Comparison of ENCODE assay signal across 8 cellular contexts in the genomic region with DNA sequence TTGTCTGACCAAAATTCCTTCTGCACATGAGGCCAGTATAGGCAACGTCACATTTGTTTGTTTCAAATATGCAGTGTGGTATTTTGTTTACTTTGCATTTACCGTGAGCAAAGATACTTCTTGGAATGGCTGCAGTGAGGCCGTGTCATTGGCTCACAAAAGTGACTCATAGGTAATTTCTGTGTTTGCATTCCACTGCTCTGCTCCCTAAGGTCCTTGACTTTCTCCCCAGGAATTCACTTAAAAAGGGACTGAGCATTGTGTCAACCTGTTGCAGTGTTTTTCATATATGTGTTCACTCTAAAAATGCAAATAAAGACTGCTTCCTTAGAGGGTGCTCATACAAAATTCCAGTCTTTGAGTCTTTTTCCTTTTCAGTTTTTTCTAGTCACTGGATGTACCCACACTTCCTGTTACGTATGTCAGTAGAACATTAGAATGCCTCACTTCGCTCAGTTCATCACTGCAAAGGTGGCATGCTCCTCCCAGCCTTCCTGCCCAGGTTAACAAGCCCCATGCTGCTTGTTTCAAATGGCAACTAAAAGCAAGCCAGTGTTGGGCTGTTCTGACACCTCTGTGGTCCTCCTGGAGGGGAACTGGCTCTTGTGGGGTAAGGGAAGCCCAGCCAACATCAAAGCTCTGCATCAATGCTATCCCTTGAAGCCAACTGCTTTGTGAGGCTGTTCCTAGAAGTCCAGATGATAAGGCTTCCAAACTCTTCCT. TPM values are rescaled to one million over a fixed set of nuclear protein-coding genes. Genes with fewer than 3 reads are reported as not detected.
DNase-seq lines count a peak whose midpoint lies in the region; ATAC-seq lines count a peak whose summit lies in the region.

No MANE protein-coding gene starts in this region.

- H3K9me3 Mint-ChIP-seq in activated CD8-positive, alpha-beta memory T cell treated with anti-CD3 and anti-CD28 coated beads, Interleukin-2, amount 10 ng/mL, durations not matched to agents 7 days and 5 days (ENCODE audit: low read depth), result no peaks in the 10 kb centered on the region
- H3K9me3 Mint-ChIP-seq in T-helper 2 cell treated with Interferon-gamma antibody and Interleukin-4, amounts not matched to agents 5 μg/mL and 100 μg/mL, for 36 hours, result no peaks in the 10 kb centered on the region
- H3K9me3 Mint-ChIP-seq in natural killer cell treated with Interleukin-12 subunit alpha and Interleukin-12 subunit beta and Interleukin-15 and Interleukin-18, amount 100 ng/mL, for 72 hours, result no peaks in the 10 kb centered on the region

- CTCF ChIA-PET in activated CD8-positive, alpha-beta memory T cell treated with anti-CD3 and anti-CD28 coated beads, Interleukin-2, amount 10 ng/mL, durations not matched to agents 7 days and 5 days (lab: Charles Lee), result interaction anchor here (0.8 to 0.9 kb wide), 3 partner anchors 20 to 43 kb away, joined by 3 to 4 read pairs (median 4); a partner anchor contains a TSS

- H3K4me1 Mint-ChIP-seq in activated CD8-positive, alpha-beta memory T cell treated with anti-CD3 and anti-CD28 coated beads, Interleukin-2, amount 10 ng/mL, durations not matched to agents 7 days and 5 days, result peaks cover 54% of the 10 kb centered on the region
- H3K4me1 Mint-ChIP-seq in T-helper 2 cell treated with Interferon-gamma antibody and Interleukin-4, amounts not matched to agents 5 μg/mL and 100 μg/mL, for 36 hours (ENCODE audit: low read depth), result peaks cover 41% of the 10 kb centered on the region
- H3K4me1 Mint-ChIP-seq in natural killer cell treated with Interleukin-12 subunit alpha and Interleukin-12 subunit beta and Interleukin-15 and Interleukin-18, amount 100 ng/mL, for 72 hours (ENCODE audit: low read depth in 2 of 2), result peaks cover 38 to 47% of the 10 kb centered on the region in 2 donors

- peak overlapping the region; percentile 92 for H3K27ac Mint-ChIP-seq in activated CD8-positive, alpha-beta memory T cell treated with anti-CD3 and anti-CD28 coated beads, Interleukin-2, amount 10 ng/mL, durations not matched to agents 7 days and 5 days
- peak overlapping the region; percentile 92 for H3K27ac Mint-ChIP-seq in T-helper 2 cell treated with Interferon-gamma antibody and Interleukin-4, amounts not matched to agents 5 μg/mL and 100 μg/mL, for 36 hours
- H3K27ac Mint-ChIP-seq in natural killer cell treated with Interleukin-12 subunit alpha and Interleukin-12 subunit beta and Interleukin-15 and Interleukin-18, amount 100 ng/mL, for 72 hours, result peak overlapping the region; percentile 78 to 88

- peak; percentile 61 for ATAC-seq in activated CD8-positive, alpha-beta memory T cell treated with anti-CD3 and anti-CD28 coated beads, Interleukin-2, amount 10 ng/mL, durations not matched to agents 7 days and 5 days
- ATAC-seq in natural killer cell treated with Interleukin-12 subunit alpha and Interleukin-12 subunit beta and Interleukin-15 and Interleukin-18, amount 100 ng/mL, for 72 hours, result peak in 1 of 2 donors; percentile 56
- ATAC-seq in GM21526 (IDR thresholded peaks at IDR 0.05; ENCODE audit: low FRiP score, unreplicated experiment), result no peak

- H3K4me3 Mint-ChIP-seq in activated CD8-positive, alpha-beta memory T cell treated with anti-CD3 and anti-CD28 coated beads, Interleukin-2, amount 10 ng/mL, durations not matched to agents 7 days and 5 days, result no peak overlapping the region
- peak overlapping the region; percentile 49 for H3K4me3 Mint-ChIP-seq in T-helper 2 cell treated with Interferon-gamma antibody and Interleukin-4, amounts not matched to agents 5 μg/mL and 100 μg/mL, for 36 hours
- peak overlapping the region; percentile 28 for H3K4me3 Mint-ChIP-seq in natural killer cell treated with Interleukin-12 subunit alpha and Interleukin-12 subunit beta and Interleukin-15 and Interleukin-18, amount 100 ng/mL, for 72 hours

- H3K27me3 Mint-ChIP-seq in activated CD8-positive, alpha-beta memory T cell treated with anti-CD3 and anti-CD28 coated beads, Interleukin-2, amount 10 ng/mL, durations not matched to agents 7 days and 5 days, result no peaks in the 10 kb centered on the region
- no peaks in the 10 kb centered on the region for H3K27me3 Mint-ChIP-seq in T-helper 2 cell treated with Interferon-gamma antibody and Interleukin-4, amounts not matched to agents 5 μg/mL and 100 μg/mL, for 36 hours (ENCODE audit: low read depth)
- no peaks in the 10 kb centered on the region for H3K27me3 Mint-ChIP-seq in natural killer cell treated with Interleukin-12 subunit alpha and Interleukin-12 subunit beta and Interleukin-15 and Interleukin-18, amount 100 ng/mL, for 72 hours

- peak; percentile 66 for DNase-seq in activated CD8-positive, alpha-beta memory T cell treated with anti-CD3 and anti-CD28 coated beads, Interleukin-2, amount 10 ng/mL, durations not matched to agents 7 days and 5 days
- DNase-seq in activated CD8-positive, alpha-beta memory T cell treated with anti-CD3 and anti-CD28 coated beads for 24 hours, result no peak
- DNase-seq in T-helper 2 cell treated with Interferon-gamma antibody and Interleukin-4, amounts not matched to agents 5 μg/mL and 100 μg/mL, for 36 hours (ENCODE audit: low spot score), result peak; percentile 21
- DNase-seq in dermis blood vessel endothelial cell (peak; percentile 84), foreskin melanocyte (no peak)
- DNase-seq in natural killer cell treated with Interleukin-12 subunit alpha and Interleukin-12 subunit beta and Interleukin-15 and Interleukin-18, amount 100 ng/mL, for 72 hours (ENCODE audit: low spot score), result no peak
- DNase-seq in NK-92 treated with Interleukin-12 subunit alpha and Interleukin-12 subunit beta, amount 100 ng/mL, for 24 hours (lab: John Stamatoyannopoulos, UW), result no peak

- H3K36me3 Mint-ChIP-seq in activated CD8-positive, alpha-beta memory T cell treated with anti-CD3 and anti-CD28 coated beads, Interleukin-2, amount 10 ng/mL, durations not matched to agents 7 days and 5 days, result peaks cover 57% of the 10 kb centered on the region
- peaks cover 63% of the 10 kb centered on the region for H3K36me3 Mint-ChIP-seq in T-helper 2 cell treated with Interferon-gamma antibody and Interleukin-4, amounts not matched to agents 5 μg/mL and 100 μg/mL, for 36 hours (ENCODE audit: low read depth)
- H3K36me3 Mint-ChIP-seq in natural killer cell treated with Interleukin-12 subunit alpha and Interleukin-12 subunit beta and Interleukin-15 and Interleukin-18, amount 100 ng/mL, for 72 hours, result peaks cover 21% of the 10 kb centered on the region

RNA-seq across cellular contexts. Expression of a gene that starts 9.1 kb away (rescaled TPM):
- 10 to 100 TPM; 14.8 to 17.3 TPM for total RNA-seq in activated CD8-positive, alpha-beta memory T cell treated with anti-CD3 and anti-CD28 coated beads, Interleukin-2, amount 10 ng/mL, durations not matched to agents 7 days and 5 days
- total RNA-seq in dermis blood vessel endothelial cell, result 12.6 and 23.5 TPM in 2 replicates
- total RNA-seq in natural killer cell treated with Interleukin-12 subunit alpha and Interleukin-12 subunit beta and Interleukin-15 and Interleukin-18, amount 100 ng/mL, for 72 hours, result 10 to 100 TPM; 10.1 to 12.3 TPM

RNA-seq across cellular contexts. Expression of a gene that starts 40.0 kb away (rescaled TPM):
- 10 to 100 TPM; 68.6 to 78.2 TPM for total RNA-seq in activated CD8-positive, alpha-beta memory T cell treated with anti-CD3 and anti-CD28 coated beads, Interleukin-2, amount 10 ng/mL, durations not matched to agents 7 days and 5 days
- 68.9 and 86.0 TPM in 2 replicates for total RNA-seq in dermis blood vessel endothelial cell
- 10 to 100 TPM; 65.0 to 81.8 TPM for total RNA-seq in natural killer cell treated with Interleukin-12 subunit alpha and Interleukin-12 subunit beta and Interleukin-15 and Interleukin-18, amount 100 ng/mL, for 72 hours

RNA-seq across cellular contexts. Expression of a gene that starts 43.1 kb away (rescaled TPM):
- total RNA-seq in activated CD8-positive, alpha-beta memory T cell treated with anti-CD3 and anti-CD28 coated beads, Interleukin-2, amount 10 ng/mL, durations not matched to agents 7 days and 5 days, result 10 to 100 TPM; 90.6 to 92.3 TPM
- total RNA-seq in dermis blood vessel endothelial cell, result 54.6 and 61.4 TPM in 2 replicates
- total RNA-seq in natural killer cell treated with Interleukin-12 subunit alpha and Interleukin-12 subunit beta and Interleukin-15 and Interleukin-18, amount 100 ng/mL, for 72 hours, result 10 to 100 TPM; 87.5 to 94.2 TPM

Comparison
In these comparisons a context has a peak if more than half of its experiments do, and no peak if none do; other contexts are left out.
1. DNase-seq: peak in activated CD8-positive, alpha-beta memory T cell treated with anti-CD3 and anti-CD28 coated beads, Interleukin-2, amount 10 ng/mL, durations not matched to agents 7 days and 5 days (single experiment), T-helper 2 cell treated with Interferon-gamma antibody and Interleukin-4, amounts not matched to agents 5 μg/mL and 100 μg/mL, for 36 hours (single experiment) and dermis blood vessel endothelial cell (single experiment); none in activated CD8-positive, alpha-beta memory T cell treated with anti-CD3 and anti-CD28 coated beads for 24 hours (single experiment), natural killer cell treated with Interleukin-12 subunit alpha and Interleukin-12 subunit beta and Interleukin-15 and Interleukin-18, amount 100 ng/mL, for 72 hours (single experiment), NK-92 treated with Interleukin-12 subunit alpha and Interleukin-12 subunit beta, amount 100 ng/mL, for 24 hours (single experiment) and foreskin melanocyte (single experiment).
2. Peak in every context shown above with its lines, with median percentiles within 50 percentile points of each other: H3K27ac Mint-ChIP-seq.